In the genomic region with DNA sequence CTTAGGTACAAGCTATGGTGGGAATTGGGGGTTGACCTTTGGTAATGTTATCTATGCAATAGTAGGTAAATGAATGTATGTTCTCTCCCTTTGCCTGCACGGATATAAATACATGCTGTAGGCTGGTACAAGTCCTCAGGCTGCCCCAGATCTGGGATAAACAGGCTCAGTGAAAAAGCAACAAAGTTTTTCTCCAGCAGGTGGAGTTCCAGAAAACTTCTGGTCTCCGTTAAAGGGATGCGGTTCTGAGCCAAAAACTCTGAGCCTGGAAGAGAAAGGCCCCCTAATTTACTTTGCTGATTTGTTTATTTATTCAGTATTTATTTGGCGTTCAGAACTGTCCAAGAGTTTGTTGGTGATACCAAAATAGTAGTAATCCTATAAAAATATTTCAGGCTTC, we compare ENCODE assay signal across 13 cellular contexts.
A peak's percentile ranks its signal among the peaks of the same experiment; 100 is the strongest.
DNase-seq lines count a peak whose midpoint lies in the region; ATAC-seq and TF ChIP-seq lines count a peak whose summit lies in the region.
"Had no signal": no experiment of that assay in that cellular context is flagged by ENCODE, and none has a peak within 500 bp of the region (broad histone marks: within the 10 kb centered on the region; RNA-seq: fewer than 3 reads in every experiment).

No MANE protein-coding gene starts in this region.

- ATAC-seq in HG03280 (IDR thresholded peaks at IDR 0.05; ENCODE audit: unreplicated experiment) (no peak), HG03139 (IDR thresholded peaks at IDR 0.05; ENCODE audit: unreplicated experiment) (no peak)

- H3K4me3 ChIP-seq in testis, result no peak overlapping the region
- H3K4me3 ChIP-seq: thoracic aorta had no signal

- no peak for TF ChIP-seq POLR2A in testis (IDR thresholded peaks at IDR 0.05)

- intact Hi-C loops in testis (cut with DNase I; ENCODE audit: low total_unique reads), result no loop called here

- H3K9me3 ChIP-seq in testis, result no peaks in the 10 kb centered on the region
- H3K9me3 ChIP-seq: thoracic aorta had no signal

- DNase-seq in DMS53 (lab: John Stamatoyannopoulos, UW) (peak; percentile 28), DMS53 treated with DMSO at 0.1 percent for 48 hours (lab: John Stamatoyannopoulos, UW; ENCODE audit: unreplicated experiment) (no peak), RPMI8226 (peak; percentile 15), iPS DF 4.7 (ENCODE audit: extremely low read depth, low spot score) (peak; percentile 36), testis (peak; percentile 41)
- DNase-seq in central memory CD4-positive, alpha-beta T cell, result no peak
- DNase-seq: activated B cell treated with CpG ODN at 0.5 μM for 24 hours; activated naive CD4-positive, alpha-beta T cell treated with anti-CD3 and anti-CD28 coated beads, Interleukin-2, amount 10 ng/mL, durations not matched to agents 7 days and 5 days; NCI-H526 treated with DMSO at 0.1 percent for 48 hours had no signal

- WGBS in testis, 2 donors, result 25 to 27% methylated on average over 4 of the region's 4 CpGs

- H3K36me3 ChIP-seq in testis (ENCODE audit: low read depth, missing control alignments), result no peaks in the 10 kb centered on the region
- H3K36me3 ChIP-seq: thoracic aorta had no signal

- no peaks in the 10 kb centered on the region for H3K4me1 ChIP-seq in testis

- TF ChIP-seq CTCF in testis (IDR thresholded peaks at IDR 0.05), result peak; percentile 7 to 56 (median 31)

- H3K27ac ChIP-seq in testis, result no peak overlapping the region
- H3K27ac ChIP-seq: epithelial cell of prostate, thoracic aorta had no signal

- no peaks in the 10 kb centered on the region for H3K27me3 ChIP-seq in testis

Comparison
In these comparisons a context has a peak if more than half of its experiments do, and no peak if none do; other contexts are left out.
1. DNase-seq: peak in DMS53 (single experiment), RPMI8226 (single experiment), iPS DF 4.7 (single experiment) and testis (single experiment); none in DMS53 treated with DMSO at 0.1 percent for 48 hours (single experiment) and central memory CD4-positive, alpha-beta T cell (single experiment).